16 cellular contexts compared by ENCODE assay signal in genomic region chr18:76373297-76373696, GRCh38.
A peak's percentile ranks its signal among the peaks of the same experiment; 100 is the strongest.
DNase-seq lines count a peak whose midpoint lies in the region; TF ChIP-seq lines count a peak whose summit lies in the region.
"Had no signal": no experiment of that assay in that cellular context is flagged by ENCODE, and none has a peak within 500 bp of the region (broad histone marks: within the 10 kb centered on the region; RNA-seq: fewer than 3 reads in every experiment).

No MANE protein-coding gene starts in this region.

- no peak overlapping the region for H3K4me3 Mint-ChIP-seq in activated naive CD4-positive, alpha-beta T cell treated with anti-CD3 and anti-CD28 coated beads, Interleukin-2, amount 50 U/mL, for 24 hours
- H3K4me3 Mint-ChIP-seq in activated naive CD8-positive, alpha-beta T cell treated with anti-CD3 and anti-CD28 coated beads for 36 hours = peak overlapping the region; percentile 50

- peaks cover 15% of the 10 kb centered on the region for H3K36me3 Mint-ChIP-seq in activated naive CD4-positive, alpha-beta T cell treated with anti-CD3 and anti-CD28 coated beads, Interleukin-2, amount 50 U/mL, for 24 hours
- peaks cover 49% of the 10 kb centered on the region for H3K36me3 Mint-ChIP-seq in activated naive CD8-positive, alpha-beta T cell treated with anti-CD3 and anti-CD28 coated beads for 36 hours
- H3K36me3 Mint-ChIP-seq: CD4-positive, CD25-positive, alpha-beta regulatory T cell had no signal

- peaks cover 0 to 27% of the 10 kb centered on the region in 2 experiments; a peak in 2 of 3 replicates for H3K36me3 ChIP-seq in HEK293 (ENCODE audit: control insufficient read depth in 2 of 2, insufficient read depth in 1 of 2, low read length in 2 of 2)

- no peak overlapping the region for H3K4me3 ChIP-seq in HEK293 (ENCODE audit: low read depth, low read length)
- H3K4me3 ChIP-seq: A549, GM23248 had no signal

- POLR2A ChIA-PET in HEK293 (lab: Yijun Ruan, JAX) = no interaction called here

- DNase-seq in activated naive CD4-positive, alpha-beta T cell treated with anti-CD3 and anti-CD28 coated beads, Interleukin-2, amount 50 U/mL, for 16 hours = no peak
- no peak for DNase-seq in activated naive CD8-positive, alpha-beta T cell treated with anti-CD3 and anti-CD28 coated beads for 36 hours
- DNase-seq in kidney tubule cell (ENCODE audit: low spot score) = peak; percentile 38
- DNase-seq in NCI-H2029 (lab: John Stamatoyannopoulos, UW) = no peak
- DNase-seq in NCI-H82 treated with DMSO at 0.1 percent for 48 hours (lab: John Stamatoyannopoulos, UW; ENCODE audit: unreplicated experiment) = no peak
- DNase-seq in stimulated activated CD4-positive, alpha-beta T cell treated with anti-CD3 and anti-CD28 coated beads, Interleukin-15, amount 100 ng/mL, for 24 hours = no peak
- DNase-seq: CD4-positive, CD25-positive, alpha-beta regulatory T cell; GF-D8; GM23248; KBM-7; NCI-H1048; NCI-H146; NCI-H69 had no signal

- CTCF ChIA-PET in HEK293 (lab: Yijun Ruan, JAX) = interaction anchor here (0.6 to 1.6 kb wide), 3 partner anchors 8 to 43 kb away, joined by 3 to 5 read pairs (median 3); no protein-coding TSS in a partner anchor

- TF ChIP-seq CTCF in HEK293 (tag by site-specific recombination; IDR thresholded peaks at IDR 0.05) = no peak

- H3K27ac Mint-ChIP-seq in activated naive CD4-positive, alpha-beta T cell treated with anti-CD3 and anti-CD28 coated beads, Interleukin-2, amount 50 U/mL, for 24 hours = peak overlapping the region; percentile 6
- peak overlapping the region; percentile 90 for H3K27ac Mint-ChIP-seq in activated naive CD8-positive, alpha-beta T cell treated with anti-CD3 and anti-CD28 coated beads for 36 hours

- H3K27ac ChIP-seq in HEK293 (ENCODE audit: extremely low read depth, low read depth, low read length) = no peak overlapping the region
- H3K27ac ChIP-seq: A549, GM23248 had no signal

- no peaks in the 10 kb centered on the region for H3K4me1 ChIP-seq in HEK293 (ENCODE audit: control insufficient read depth, insufficient read depth, low read length)

- no peaks in the 10 kb centered on the region for H3K9me3 ChIP-seq in HEK293 (ENCODE audit: control insufficient read depth, insufficient read depth, low read depth, low read length)
- H3K9me3 ChIP-seq: A549 had no signal

- peaks cover 52% of the 10 kb centered on the region for H3K4me1 Mint-ChIP-seq in activated naive CD4-positive, alpha-beta T cell treated with anti-CD3 and anti-CD28 coated beads, Interleukin-2, amount 50 U/mL, for 24 hours
- H3K4me1 Mint-ChIP-seq in activated naive CD8-positive, alpha-beta T cell treated with anti-CD3 and anti-CD28 coated beads for 36 hours = peaks cover 55% of the 10 kb centered on the region

- H3K9me3 Mint-ChIP-seq in activated naive CD4-positive, alpha-beta T cell treated with anti-CD3 and anti-CD28 coated beads, Interleukin-2, amount 50 U/mL, for 24 hours = peaks cover 6% of the 10 kb centered on the region
- H3K9me3 Mint-ChIP-seq in activated naive CD8-positive, alpha-beta T cell treated with anti-CD3 and anti-CD28 coated beads for 36 hours = peaks cover 19% of the 10 kb centered on the region

- H3K27me3 Mint-ChIP-seq in activated naive CD4-positive, alpha-beta T cell treated with anti-CD3 and anti-CD28 coated beads, Interleukin-2, amount 50 U/mL, for 24 hours = no peaks in the 10 kb centered on the region
- no peaks in the 10 kb centered on the region for H3K27me3 Mint-ChIP-seq in activated naive CD8-positive, alpha-beta T cell treated with anti-CD3 and anti-CD28 coated beads for 36 hours
- H3K27me3 Mint-ChIP-seq: CD4-positive, CD25-positive, alpha-beta regulatory T cell had no signal

TF ChIP-seq in HEK293, 187 proteins besides CTCF, POLR2A, EP300 and RAD21:
- no peak for TF ChIP-seq ZNF16 (tag by site-specific recombination; IDR thresholded peaks at IDR 0.05; ENCODE audit: low read depth)
- TF ChIP-seq ZNF366 (tag by site-specific recombination; conservative IDR thresholded peaks at IDR 0.05) = 0 out of 2 replicates have a peak, but pooled peaks have one; percentile 1
